Comparison of ENCODE assay signal across 2 cellular contexts in the genomic region with DNA sequence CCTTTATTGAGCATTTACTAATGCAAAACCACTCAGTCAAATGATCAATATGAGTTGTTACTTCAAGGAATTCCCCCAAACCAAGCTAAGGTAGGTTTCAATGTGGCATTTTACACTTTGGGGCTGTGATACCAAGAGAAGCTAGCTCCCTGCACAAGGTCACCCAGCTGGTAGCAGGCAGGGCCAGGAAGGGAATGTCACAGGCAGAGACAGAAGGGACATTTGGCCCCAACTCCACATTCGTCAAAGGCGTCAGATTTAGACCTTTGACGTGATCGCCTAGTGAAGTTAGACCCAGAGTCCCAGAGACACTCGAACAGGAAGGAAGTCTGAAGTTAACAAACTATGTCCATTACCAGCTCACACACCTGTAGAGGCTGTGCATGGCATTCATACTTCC.
TF ChIP-seq lines count a peak whose summit lies in the region.

No MANE protein-coding gene starts in this region.

TF ChIP-seq in HepG2, 621 proteins besides CTCF, POLR2A, EP300 and RAD21 (continues in another document):
- TF ChIP-seq ZNF749 (CRISPR knock-in tag; IDR thresholded peaks at IDR 0.05; ENCODE audit: borderline replicate concordance), result no peak
- TF ChIP-seq, protein P1, sequence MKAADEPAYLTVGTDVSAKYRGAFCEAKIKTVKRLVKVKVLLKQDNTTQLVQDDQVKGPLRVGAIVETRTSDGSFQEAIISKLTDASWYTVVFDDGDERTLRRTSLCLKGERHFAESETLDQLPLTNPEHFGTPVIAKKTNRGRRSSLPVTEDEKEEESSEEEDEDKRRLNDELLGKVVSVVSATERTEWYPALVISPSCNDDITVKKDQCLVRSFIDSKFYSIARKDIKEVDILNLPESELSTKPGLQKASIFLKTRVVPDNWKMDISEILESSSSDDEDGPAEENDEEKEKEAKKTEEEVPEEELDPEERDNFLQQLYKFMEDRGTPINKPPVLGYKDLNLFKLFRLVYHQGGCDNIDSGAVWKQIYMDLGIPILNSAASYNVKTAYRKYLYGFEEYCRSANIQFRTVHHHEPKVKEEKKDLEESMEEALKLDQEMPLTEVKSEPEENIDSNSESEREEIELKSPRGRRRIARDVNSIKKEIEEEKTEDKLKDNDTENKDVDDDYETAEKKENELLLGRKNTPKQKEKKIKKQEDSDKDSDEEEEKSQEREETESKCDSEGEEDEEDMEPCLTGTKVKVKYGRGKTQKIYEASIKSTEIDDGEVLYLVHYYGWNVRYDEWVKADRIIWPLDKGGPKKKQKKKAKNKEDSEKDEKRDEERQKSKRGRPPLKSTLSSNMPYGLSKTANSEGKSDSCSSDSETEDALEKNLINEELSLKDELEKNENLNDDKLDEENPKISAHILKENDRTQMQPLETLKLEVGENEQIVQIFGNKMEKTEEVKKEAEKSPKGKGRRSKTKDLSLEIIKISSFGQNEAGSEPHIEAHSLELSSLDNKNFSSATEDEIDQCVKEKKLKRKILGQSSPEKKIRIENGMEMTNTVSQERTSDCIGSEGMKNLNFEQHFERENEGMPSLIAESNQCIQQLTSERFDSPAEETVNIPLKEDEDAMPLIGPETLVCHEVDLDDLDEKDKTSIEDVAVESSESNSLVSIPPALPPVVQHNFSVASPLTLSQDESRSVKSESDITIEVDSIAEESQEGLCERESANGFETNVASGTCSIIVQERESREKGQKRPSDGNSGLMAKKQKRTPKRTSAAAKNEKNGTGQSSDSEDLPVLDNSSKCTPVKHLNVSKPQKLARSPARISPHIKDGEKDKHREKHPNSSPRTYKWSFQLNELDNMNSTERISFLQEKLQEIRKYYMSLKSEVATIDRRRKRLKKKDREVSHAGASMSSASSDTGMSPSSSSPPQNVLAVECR (CRISPR knock-in tag; IDR thresholded peaks at IDR 0.05; ENCODE audit: borderline replicate concordance), result no peak
- TF ChIP-seq MIXL1 (CRISPR knock-in tag; IDR thresholded peaks at IDR 0.05), result no peak
- no peak for TF ChIP-seq ZNF7 (CRISPR knock-in tag; IDR thresholded peaks at IDR 0.05)
- TF ChIP-seq IRF2 (CRISPR knock-in tag; IDR thresholded peaks at IDR 0.05), result no peak
- TF ChIP-seq SMARCE1 (IDR thresholded peaks at IDR 0.05; ENCODE audit: borderline replicate concordance), result no peak
- TF ChIP-seq, protein P2, sequence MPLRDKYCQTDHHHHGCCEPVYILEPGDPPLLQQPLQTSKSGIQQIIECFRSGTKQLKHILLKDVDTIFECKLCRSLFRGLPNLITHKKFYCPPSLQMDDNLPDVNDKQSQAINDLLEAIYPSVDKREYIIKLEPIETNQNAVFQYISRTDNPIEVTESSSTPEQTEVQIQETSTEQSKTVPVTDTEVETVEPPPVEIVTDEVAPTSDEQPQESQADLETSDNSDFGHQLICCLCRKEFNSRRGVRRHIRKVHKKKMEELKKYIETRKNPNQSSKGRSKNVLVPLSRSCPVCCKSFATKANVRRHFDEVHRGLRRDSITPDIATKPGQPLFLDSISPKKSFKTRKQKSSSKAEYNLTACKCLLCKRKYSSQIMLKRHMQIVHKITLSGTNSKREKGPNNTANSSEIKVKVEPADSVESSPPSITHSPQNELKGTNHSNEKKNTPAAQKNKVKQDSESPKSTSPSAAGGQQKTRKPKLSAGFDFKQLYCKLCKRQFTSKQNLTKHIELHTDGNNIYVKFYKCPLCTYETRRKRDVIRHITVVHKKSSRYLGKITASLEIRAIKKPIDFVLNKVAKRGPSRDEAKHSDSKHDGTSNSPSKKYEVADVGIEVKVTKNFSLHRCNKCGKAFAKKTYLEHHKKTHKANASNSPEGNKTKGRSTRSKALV (CRISPR knock-in tag; IDR thresholded peaks at IDR 0.05), result no peak
- TF ChIP-seq PPARG (CRISPR knock-in tag; conservative IDR thresholded peaks at IDR 0.05), result no peak
- no peak for TF ChIP-seq ZNF180 (CRISPR knock-in tag; IDR thresholded peaks at IDR 0.05; ENCODE audit: borderline replicate concordance, low read depth)
- peak; percentile 49; the same call in 1 of the 2 replicates for TF ChIP-seq ZNF253 (CRISPR knock-in tag; IDR thresholded peaks at IDR 0.05; ENCODE audit: borderline replicate concordance)
- TF ChIP-seq FIP1L1 (IDR thresholded peaks at IDR 0.05; ENCODE audit: borderline replicate concordance, insufficient read depth, low read depth, low read length), result no peak
- no peak for TF ChIP-seq ETV5 (CRISPR knock-in tag; IDR thresholded peaks at IDR 0.05; ENCODE audit: borderline replicate concordance)
- TF ChIP-seq, protein P3, sequence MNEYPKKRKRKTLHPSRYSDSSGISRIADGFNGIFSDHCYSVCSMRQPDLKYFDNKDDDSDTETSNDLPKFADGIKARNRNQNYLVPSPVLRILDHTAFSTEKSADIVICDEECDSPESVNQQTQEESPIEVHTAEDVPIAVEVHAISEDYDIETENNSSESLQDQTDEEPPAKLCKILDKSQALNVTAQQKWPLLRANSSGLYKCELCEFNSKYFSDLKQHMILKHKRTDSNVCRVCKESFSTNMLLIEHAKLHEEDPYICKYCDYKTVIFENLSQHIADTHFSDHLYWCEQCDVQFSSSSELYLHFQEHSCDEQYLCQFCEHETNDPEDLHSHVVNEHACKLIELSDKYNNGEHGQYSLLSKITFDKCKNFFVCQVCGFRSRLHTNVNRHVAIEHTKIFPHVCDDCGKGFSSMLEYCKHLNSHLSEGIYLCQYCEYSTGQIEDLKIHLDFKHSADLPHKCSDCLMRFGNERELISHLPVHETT (CRISPR knock-in tag; conservative IDR thresholded peaks at IDR 0.05), result no peak
- TF ChIP-seq CHD4 (IDR thresholded peaks at IDR 0.05; ENCODE audit: borderline replicate concordance, low read length), result no peak
- 0 out of 2 replicates have a peak, but pooled peaks have one; percentile 48 for TF ChIP-seq ZMYM3 (CRISPR knock-in tag; IDR thresholded peaks at IDR 0.05)
- TF ChIP-seq ZBTB21 (CRISPR knock-in tag; IDR thresholded peaks at IDR 0.05), result 0 out of 2 replicates have a peak, but pooled peaks have one; percentile 29
- TF ChIP-seq, protein P4, sequence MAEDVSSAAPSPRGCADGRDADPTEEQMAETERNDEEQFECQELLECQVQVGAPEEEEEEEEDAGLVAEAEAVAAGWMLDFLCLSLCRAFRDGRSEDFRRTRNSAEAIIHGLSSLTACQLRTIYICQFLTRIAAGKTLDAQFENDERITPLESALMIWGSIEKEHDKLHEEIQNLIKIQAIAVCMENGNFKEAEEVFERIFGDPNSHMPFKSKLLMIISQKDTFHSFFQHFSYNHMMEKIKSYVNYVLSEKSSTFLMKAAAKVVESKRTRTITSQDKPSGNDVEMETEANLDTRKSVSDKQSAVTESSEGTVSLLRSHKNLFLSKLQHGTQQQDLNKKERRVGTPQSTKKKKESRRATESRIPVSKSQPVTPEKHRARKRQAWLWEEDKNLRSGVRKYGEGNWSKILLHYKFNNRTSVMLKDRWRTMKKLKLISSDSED (CRISPR knock-in tag; IDR thresholded peaks at IDR 0.05), result 0 out of 2 replicates have a peak, but pooled peaks have one; percentile 28
- TF ChIP-seq ZNF460 (CRISPR knock-in tag; IDR thresholded peaks at IDR 0.05; ENCODE audit: borderline replicate concordance), result no peak
- TF ChIP-seq ZNF17 (CRISPR knock-in tag; IDR thresholded peaks at IDR 0.05), result no peak
- TF ChIP-seq JUND (CRISPR knock-in tag; IDR thresholded peaks at IDR 0.05), result no peak

TF ChIP-seq in H1, 55 proteins besides CTCF, POLR2A, EP300 and RAD21:
- TF ChIP-seq JUN (IDR thresholded peaks at IDR 0.05; ENCODE audit: low read depth, low read length), result no peak
- TF ChIP-seq CEBPB (IDR thresholded peaks at IDR 0.05; ENCODE audit: low read depth, low read length), result no peak
- TF ChIP-seq HDAC6 (IDR thresholded peaks at IDR 0.05; ENCODE audit: low read depth, low read length), result no peak
- TF ChIP-seq SP1 (IDR thresholded peaks at IDR 0.05; ENCODE audit: low read depth, low read length), result no peak
- no peak for TF ChIP-seq HDAC2 (IDR thresholded peaks at IDR 0.05; ENCODE audit: borderline replicate concordance in 1 of 2, low read depth in 2 of 2, low read length in 2 of 2)
- no peak for TF ChIP-seq GTF2F1 (IDR thresholded peaks at IDR 0.05; ENCODE audit: borderline replicate concordance, low read depth, low read length)
